Comparison of ENCODE assay signal across 13 cellular contexts in genomic region chr2:198615972-198616371, GRCh38.
A peak's percentile ranks its signal among the peaks of the same experiment; 100 is the strongest.
DNase-seq lines count a peak whose midpoint lies in the region; ATAC-seq and FAIRE-seq lines count a peak whose summit lies in the region.
"Had no signal": no experiment of that assay in that cellular context is flagged by ENCODE, and none has a peak within 500 bp of the region (broad histone marks: within the 10 kb centered on the region; RNA-seq: fewer than 3 reads in every experiment).

No MANE protein-coding gene starts in this region.

- no peak for ATAC-seq in HG03460 (IDR thresholded peaks at IDR 0.05; ENCODE audit: unreplicated experiment)
- ATAC-seq: naive thymus-derived CD8-positive, alpha-beta T cell had no signal

- peak; percentile 91 for FAIRE-seq in A204.1 (lab: Jason Lieb, UNC)

- DNase-seq in H4 (ENCODE audit: low spot score): peak; percentile 24
- peak; percentile 81 for DNase-seq in OCI-M1 (lab: John Stamatoyannopoulos, UW)
- peak; percentile 43 for DNase-seq in kidney glomerular epithelial cell (lab: John Stamatoyannopoulos, UW)
- no peak for DNase-seq in GM19240 (ENCODE audit: insufficient read length, low spot score)
- DNase-seq in putamen (ENCODE audit: low spot score): no peak
- DNase-seq in SIG-M5 treated with dmso at 0.1 percent for 504 hours (lab: John Stamatoyannopoulos, UW; ENCODE audit: unreplicated experiment): no peak
- DNase-seq: naive thymus-derived CD8-positive, alpha-beta T cell; NCI-H1694; stimulated activated CD4-positive, alpha-beta T cell treated with anti-CD3 and anti-CD28 coated beads, Interleukin-1b, Interleukin-23, amount 100 ng/mL, for 48 hours; stimulated activated naive CD4-positive, alpha-beta T cell treated with Interleukin-2 at 50 U/mL for 16 hours; T1000 had no signal

Comparison
In these comparisons a context has a peak if more than half of its experiments do, and no peak if none do; other contexts are left out.
1. DNase-seq: peak in H4 (single experiment), OCI-M1 (single experiment) and kidney glomerular epithelial cell (single experiment); none in GM19240 (single experiment), putamen (single experiment) and SIG-M5 treated with dmso at 0.1 percent for 504 hours (single experiment).